In the genomic region with DNA sequence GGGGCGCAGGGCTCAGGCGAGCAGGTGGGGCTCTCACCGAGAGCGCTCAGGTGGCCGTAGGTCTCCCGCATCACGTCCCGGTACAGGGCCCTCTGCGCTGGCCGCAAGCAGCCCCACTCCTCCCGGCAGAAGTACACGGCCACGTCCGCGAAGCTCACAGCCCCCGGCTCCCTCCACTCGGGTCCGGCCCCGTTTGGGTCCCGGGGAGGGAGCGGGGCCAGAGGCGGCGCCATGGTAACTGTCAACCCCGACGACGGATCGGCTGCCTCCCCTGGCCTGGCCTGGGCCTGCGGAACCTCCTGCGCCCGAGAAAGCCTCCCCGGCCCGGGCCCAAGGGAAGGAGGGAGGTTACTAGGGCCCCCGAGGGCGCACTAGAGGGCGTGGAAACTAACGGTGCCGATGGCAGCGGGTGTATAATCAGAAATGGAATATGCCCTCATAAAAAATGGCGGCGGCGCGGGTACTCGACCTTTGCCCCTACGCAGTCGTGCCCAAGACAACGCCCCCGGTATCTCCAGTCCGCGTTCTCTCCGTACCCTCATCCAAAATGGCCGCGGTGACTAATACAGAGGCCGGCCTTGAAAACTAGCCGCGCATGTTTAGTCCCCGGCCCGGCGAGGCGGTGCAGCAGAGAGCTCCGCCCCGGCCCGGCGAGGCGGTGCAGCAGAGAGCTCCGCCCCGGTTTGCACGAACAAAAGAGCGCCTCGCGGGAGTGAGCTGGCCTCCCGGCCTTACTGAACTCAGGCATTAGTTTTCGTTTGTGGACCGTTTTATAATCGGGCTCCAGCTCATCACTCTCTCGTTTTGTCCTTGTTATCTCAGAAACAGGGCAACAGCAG, we compare ENCODE assay signal across 8 cellular contexts. TPM values are rescaled to one million over a fixed set of nuclear protein-coding genes. Genes with fewer than 3 reads are reported as not detected.
DNase-seq lines count a peak whose midpoint lies in the region; ATAC-seq, FAIRE-seq and TF ChIP-seq lines count a peak whose summit lies in the region.

A gene (minus strand): TSS at position 425 of the 839 bp plus-strand sequence. CDS start 192 bp downstream, at position 233.

- H3K4me1 Mint-ChIP-seq in activated T-cell treated with anti-CD3 and anti-CD28 coated beads, Interleukin-2, amount 50 U/mL, for 72 hours (ENCODE audit: low read depth) = peaks cover 64% of the 10 kb centered on the region

- H3K36me3 Mint-ChIP-seq in activated T-cell treated with anti-CD3 and anti-CD28 coated beads, Interleukin-2, amount 50 U/mL, for 72 hours (ENCODE audit: insufficient read depth in 2 of 2) = peaks cover 0 to 10% of the 10 kb centered on the region in 2 donors

- peak within 1 kb of the TSS; percentile 93 for H3K27ac Mint-ChIP-seq in activated T-cell treated with anti-CD3 and anti-CD28 coated beads, Interleukin-2, amount 50 U/mL, for 72 hours

- intact Hi-C loops in esophagus muscularis mucosa (cut with DNase I) = loop anchor here (1.0 kb wide), 1 partner anchor 23 kb away; no protein-coding TSS in a partner anchor

- TF ChIP-seq EP300 in esophagus muscularis mucosa (IDR thresholded peaks at IDR 0.05) = no peak

- no peaks in the 10 kb centered on the region for H3K9me3 Mint-ChIP-seq in activated T-cell treated with anti-CD3 and anti-CD28 coated beads, Interleukin-2, amount 50 U/mL, for 72 hours

- TF ChIP-seq CTCF in DND-41 (IDR thresholded peaks at IDR 0.05; ENCODE audit: borderline replicate concordance, extremely low read depth, low read length, poor library complexity, severe bottlenecking) (no peak), esophagus muscularis mucosa (IDR thresholded peaks at IDR 0.05) (peak in 1 of 3 experiments; percentile 13)

- peaks cover 48% of the 10 kb centered on the region for H3K79me2 ChIP-seq in DND-41 (ENCODE audit: insufficient read depth, low read length)

- H3K4me2 ChIP-seq in DND-41 (ENCODE audit: insufficient read depth, low read length) = peak within 1 kb of the TSS; percentile 97

- H3K4me3 Mint-ChIP-seq in activated T-cell treated with anti-CD3 and anti-CD28 coated beads, Interleukin-2, amount 50 U/mL, for 72 hours = peak within 1 kb of the TSS; percentile 90 to 94

- no peaks in the 10 kb centered on the region for H3K27me3 ChIP-seq in DND-41 (ENCODE audit: insufficient read depth, low read length, poor library complexity)
- H3K27me3 ChIP-seq in esophagus muscularis mucosa = no peaks in the 10 kb centered on the region

- H3K4me1 ChIP-seq in DND-41 (ENCODE audit: insufficient read depth, low read length) = peaks cover 35% of the 10 kb centered on the region
- peaks cover 9 to 52% (median 43%) of the 10 kb centered on the region in 4 donors for H3K4me1 ChIP-seq in esophagus muscularis mucosa

- no peaks in the 10 kb centered on the region for H3K27me3 Mint-ChIP-seq in activated T-cell treated with anti-CD3 and anti-CD28 coated beads, Interleukin-2, amount 50 U/mL, for 72 hours (ENCODE audit: low read depth)

- no peak for TF ChIP-seq POLR2A in esophagus muscularis mucosa (IDR thresholded peaks at IDR 0.05; ENCODE audit: low read depth)

- H3K9me3 ChIP-seq in DND-41 (ENCODE audit: insufficient read depth, low read length, severe bottlenecking) (no peaks in the 10 kb centered on the region), KOPT-K1 (ENCODE audit: insufficient read depth, low read length, poor library complexity, severe bottlenecking) (no peaks in the 10 kb centered on the region), esophagus muscularis mucosa (no peaks in the 10 kb centered on the region)

- H3K9ac ChIP-seq in DND-41 (ENCODE audit: low read depth, low read length) = peak within 1 kb of the TSS; percentile 97

- peaks cover 10% of the 10 kb centered on the region; the same call in 1 of the 2 replicates for H4K20me1 ChIP-seq in DND-41 (ENCODE audit: insufficient read depth, low read length)

- peak; percentile 95 for ATAC-seq in DND-41 (ENCODE audit: insufficient read depth, low read depth)
- peak; percentile 87 for ATAC-seq in GM21737 (IDR thresholded peaks at IDR 0.05; ENCODE audit: unreplicated experiment)
- peak; percentile 95 for ATAC-seq in activated T-cell treated with anti-CD3 and anti-CD28 coated beads, Interleukin-2, amount 50 U/mL, for 72 hours (replicated peaks in 1 of 2)

- WGBS in esophagus muscularis mucosa = 0% methylated on average over 12 of the region's 75 CpGs

- H3K4me3 ChIP-seq in DND-41 (ENCODE audit: low read depth in 1 of 2, low read length in 2 of 2) = peak within 1 kb of the TSS; percentile 69 to 77
- H3K4me3 ChIP-seq in esophagus muscularis mucosa = peak within 1 kb of the TSS; percentile 70 to 89 (median 79)

- peak; percentile 99 for DNase-seq in DND-41
- peak; percentile 93 for DNase-seq in RCC 7860 (ENCODE audit: low spot score)
- peak; percentile 97 to 98 for DNase-seq in activated T-cell treated with anti-CD3 and anti-CD28 coated beads, Interleukin-2, amount 50 U/mL, for 72 hours
- DNase-seq in esophagus muscularis mucosa (ENCODE audit: extremely low spot score) = peak; percentile 99
- DNase-seq in myocyte (ENCODE audit: low read depth) = peak; percentile 99
- DNase-seq in stimulated activated CD8-positive, alpha-beta memory T cell treated with anti-CD3 and anti-CD28 coated beads, Interleukin-7, amount 100 ng/mL, for 48 hours (ENCODE audit: extremely low read depth in 1 of 2, low read depth in 1 of 2) = peak; percentile 96 to 98

- H2AFZ ChIP-seq in DND-41 (ENCODE audit: low read depth, low read length) = peak within 1 kb of the TSS; percentile 90

- peak within 1 kb of the TSS; percentile 92 for H3K27ac ChIP-seq in DND-41 (ENCODE audit: low read length)
- H3K27ac ChIP-seq in KOPT-K1 (ENCODE audit: low read depth, low read length, poor library complexity, severe bottlenecking) = peak within 1 kb of the TSS; percentile 95
- peak within 1 kb of the TSS; percentile 90 to 97 (median 92) for H3K27ac ChIP-seq in esophagus muscularis mucosa (replicated peaks in 1 of 4)

- peaks cover 33% of the 10 kb centered on the region for H3K36me3 ChIP-seq in DND-41 (ENCODE audit: insufficient read depth, low read length)
- H3K36me3 ChIP-seq in KOPT-K1 (ENCODE audit: insufficient read depth, low read length) = peaks cover 32% of the 10 kb centered on the region
- peaks cover 14 to 34% (median 27%) of the 10 kb centered on the region in 4 donors for H3K36me3 ChIP-seq in esophagus muscularis mucosa

- FAIRE-seq in RCC 7860 (lab: Jason Lieb, UNC) = peak; percentile 88

RNA-seq across cellular contexts. Expression of the gene that starts here (rescaled TPM):
- 10 to 100 TPM; 10.7 to 12.7 TPM for total RNA-seq in activated T-cell treated with anti-CD3 and anti-CD28 coated beads, Interleukin-2, amount 50 U/mL, for 72 hours
- total RNA-seq in esophagus muscularis mucosa (10 to 100 TPM in 3 of 4 donors, 1 to 10 TPM in 1; 8.7 to 14.0 (median 11.3) TPM), myocyte (8.4 and 9.0 TPM in 2 replicates)
- 4.6 TPM for polyA plus RNA-seq in myocyte (2012)

Comparison
In these comparisons a context has a peak if more than half of its experiments do, and no peak if none do; other contexts are left out.
1. Peak in every context shown above with its lines: DNase-seq, ATAC-seq, H3K4me3 ChIP-seq and H3K27ac ChIP-seq.